In genomic region chr12:13195244-13195643, GRCh38 we compare ENCODE assay signal across 13 cellular contexts. TPM values are rescaled to one million over a fixed set of nuclear protein-coding genes. Genes with fewer than 3 reads are reported as not detected.
A peak's percentile ranks its signal among the peaks of the same experiment; 100 is the strongest.
DNase-seq lines count a peak whose midpoint lies in the region; ATAC-seq, FAIRE-seq and TF ChIP-seq lines count a peak whose summit lies in the region.
"Had no signal": no experiment of that assay in that cellular context is flagged by ENCODE, and none has a peak within 500 bp of the region (broad histone marks: within the 10 kb centered on the region; RNA-seq: fewer than 3 reads in every experiment).

No MANE protein-coding gene starts in this region.

- no peaks in the 10 kb centered on the region for H3K36me3 Mint-ChIP-seq in immature natural killer cell

- FAIRE-seq in bronchial epithelial cell (lab: Jason Lieb, UNC) (no peak), urothelium cell line (lab: Jason Lieb, UNC) (peak; percentile 89)

- H3K27ac Mint-ChIP-seq in immature natural killer cell: no peak overlapping the region

- no peak overlapping the region for H3K4me3 Mint-ChIP-seq in immature natural killer cell

- H3K4me1 Mint-ChIP-seq in immature natural killer cell: peaks cover 14 to 17% of the 10 kb centered on the region in 2 donors

- H3K27me3 Mint-ChIP-seq in immature natural killer cell (ENCODE audit: low read depth in 3 of 3): peaks cover 6 to 15% (median 11%) of the 10 kb centered on the region in 3 donors

- DNase-seq in left ventricle myocardium inferior: no peak
- DNase-seq in left ventricle myocardium superior: no peak
- DNase-seq in bronchial epithelial cell (ENCODE audit: low read depth): peak; percentile 81
- no peak for DNase-seq in urothelium cell line (ENCODE audit: low spot score)
- no peak for DNase-seq in immature natural killer cell
- DNase-seq in sciatic nerve (ENCODE audit: low spot score): no peak
- no peak for DNase-seq in mesenteric fat pad (ENCODE audit: low spot score)
- DNase-seq: activated CD8-positive, alpha-beta memory T cell treated with anti-CD3 and anti-CD28 coated beads, Interleukin-2, amount 50 U/mL, for 4 hours; caudate nucleus; NCI-H1436 had no signal

- H3K4me1 ChIP-seq in left ventricle myocardium inferior (peaks cover 37% of the 10 kb centered on the region), mesodermal cell (ENCODE audit: control insufficient read depth, insufficient read depth, low read length, poor library complexity, severe bottlenecking) (peaks cover 46% of the 10 kb centered on the region)

- H3K27ac ChIP-seq in left ventricle myocardium inferior (replicated peaks) (peak overlapping the region; percentile 94), mesodermal cell (ENCODE audit: low read depth, low read length, severe bottlenecking) (peak overlapping the region; percentile 96)
- H3K27ac ChIP-seq: C4-2B had no signal

- ATAC-seq in left ventricle myocardium superior (no peak), sciatic nerve (no peak)

- 95 to 100% methylated on average over 2 to 4 of the region's 4 CpGs for WGBS in mesodermal cell (ENCODE audit: insufficient coverage in 2 of 2), 2 experiments

- peaks cover 0 to 2% (median 0%) of the 10 kb centered on the region in 6 donors for H3K9me3 Mint-ChIP-seq in immature natural killer cell
- H3K9me3 Mint-ChIP-seq: T-helper 1 cell treated with Interleukin-12 subunit alpha and Interleukin-12 subunit beta and Interleukin-4 antibody, amounts not matched to agents 30 μg/mL and 1 μg/mL, for 36 hours had no signal

- no peaks in the 10 kb centered on the region for H3K36me3 ChIP-seq in left ventricle myocardium inferior
- no peaks in the 10 kb centered on the region for H3K36me3 ChIP-seq in bronchial epithelial cell (ENCODE audit: control insufficient read depth, insufficient read depth, low read length)
- H3K36me3 ChIP-seq in mesodermal cell (ENCODE audit: control insufficient read depth, insufficient read depth, low read length): peaks cover 13% of the 10 kb centered on the region

- TF ChIP-seq CTCF in left ventricle myocardium inferior (IDR thresholded peaks at IDR 0.05; ENCODE audit: borderline replicate concordance): no peak
- no peak for TF ChIP-seq CTCF in bronchial epithelial cell (IDR thresholded peaks at IDR 0.05; ENCODE audit: insufficient read depth, low read length, severe bottlenecking)

- H3K4me3 ChIP-seq in left ventricle myocardium inferior (no peak overlapping the region), bronchial epithelial cell (ENCODE audit: low read depth, low read length) (no peak overlapping the region), mesodermal cell (ENCODE audit: extremely low read depth, insufficient read depth, low read length, poor library complexity, severe bottlenecking) (no peak overlapping the region)

- no peaks in the 10 kb centered on the region for H3K27me3 ChIP-seq in left ventricle myocardium inferior (ENCODE audit: low read depth)
- H3K27me3 ChIP-seq in bronchial epithelial cell (ENCODE audit: control insufficient read depth, insufficient read depth, low read length): no peaks in the 10 kb centered on the region

- intact Hi-C loops in left ventricle myocardium inferior (cut with micrococcal nuclease) (no loop called here), left ventricle myocardium superior (cut with micrococcal nuclease) (loop anchor here (5.0 kb wide), 1 partner anchor 93 kb away; the partner anchor contains the start of gene GSG1), sciatic nerve (cut with DNase I) (no loop called here)

- no peaks in the 10 kb centered on the region for H3K9me3 ChIP-seq in left ventricle myocardium inferior (replicated peaks)
- no peaks in the 10 kb centered on the region for H3K9me3 ChIP-seq in mesodermal cell (ENCODE audit: control insufficient read depth, low read length)

RNA-seq across cellular contexts. Expression of gene EMP1, which starts 1.3 kb away (rescaled TPM):
- total RNA-seq in left ventricle myocardium inferior (90.5 TPM), left ventricle myocardium superior (76.8 TPM), bronchial epithelial cell (15.6 and 21.3 TPM in 2 replicates), sciatic nerve (413 TPM), mesenteric fat pad (1,519 TPM)
- 257 TPM for polyA plus RNA-seq in mesodermal cell (2013, experiment 1 of 2)
- 183 TPM for polyA plus RNA-seq in mesodermal cell (2013, experiment 2 of 2)
- polyA plus RNA-seq in immature natural killer cell: 1 to 10 TPM in 2 of 3 donors, under 1 TPM in 1; 0.04 to 1.5 (median 1.3) TPM
